Comparison of ENCODE assay signal across 1 cellular context in the genomic region with DNA sequence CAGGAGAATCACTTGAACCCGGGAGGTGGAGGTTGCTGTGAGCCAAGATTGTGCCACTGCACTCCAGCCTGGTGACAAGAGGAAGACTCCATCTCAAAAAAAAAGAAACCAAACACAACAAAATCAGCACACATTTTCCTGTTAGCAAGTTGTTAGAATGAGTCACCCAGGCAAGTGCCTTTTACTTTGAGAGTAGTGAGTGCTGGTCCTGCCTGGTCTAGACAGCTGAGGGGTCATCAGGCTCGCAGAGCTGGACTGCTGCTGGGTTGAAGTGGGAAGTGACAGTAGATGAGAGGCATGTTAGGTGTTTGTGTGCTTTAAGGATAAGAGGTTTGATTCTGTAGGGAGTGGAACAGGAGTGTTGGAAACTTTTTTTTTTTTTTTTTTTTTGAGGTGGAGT.
TF ChIP-seq lines count a peak whose summit lies in the region.

No MANE protein-coding gene starts in this region.

TF ChIP-seq in endothelial cell of umbilical vein, 7 proteins besides CTCF, POLR2A, EP300 and RAD21:
- TF ChIP-seq MYC (IDR thresholded peaks at IDR 0.05; ENCODE audit: low read depth, low read length) (no peak), JUN (IDR thresholded peaks at IDR 0.05; ENCODE audit: borderline replicate concordance, insufficient read depth, insufficient read length, low read depth) (peak; percentile 76), GATA2 (IDR thresholded peaks at IDR 0.05; ENCODE audit: insufficient read depth, insufficient read length, low read depth, low read length) (no peak), FOS (IDR thresholded peaks at IDR 0.05; ENCODE audit: borderline replicate concordance, insufficient read depth, low read length) (peak; percentile 83), POLR2AphosphoS5 (IDR thresholded peaks at IDR 0.05; ENCODE audit: insufficient read depth, low read depth, low read length) (peak; percentile 33), EZH2 (IDR thresholded peaks at IDR 0.05; ENCODE audit: borderline replicate concordance, low read depth, low read length, severe bottlenecking) (no peak)
